In genomic region chr2:12456293-12457151, GRCh38 we compare ENCODE assay signal across 1 cellular context.
TF ChIP-seq lines count a peak whose summit lies in the region.

No MANE protein-coding gene starts in this region.

TF ChIP-seq in K562, 482 proteins besides CTCF, POLR2A, EP300 and RAD21 (continued from another document and continues in another):
- TF ChIP-seq TAF15 (IDR thresholded peaks at IDR 0.05; ENCODE audit: low read depth, low read length) (no peak), TSHZ1 (CRISPR knock-in tag; IDR thresholded peaks at IDR 0.05) (no peak), ZBTB5 (IDR thresholded peaks at IDR 0.05) (no peak), KAT7 (CRISPR knock-in tag; IDR thresholded peaks at IDR 0.05; ENCODE audit: borderline replicate concordance) (no peak), ZNF740 (CRISPR knock-in tag; IDR thresholded peaks at IDR 0.05) (no peak), ZNF740 (tag; IDR thresholded peaks at IDR 0.05) (no peak), RFX7 (CRISPR knock-in tag; IDR thresholded peaks at IDR 0.05) (no peak), ASH1L (IDR thresholded peaks at IDR 0.05; ENCODE audit: borderline replicate concordance, low read depth, partially characterized antibody) (no peak), TCFL5 (CRISPR knock-in tag; conservative IDR thresholded peaks at IDR 0.05) (no peak), ZBTB43 (CRISPR knock-in tag; IDR thresholded peaks at IDR 0.05) (no peak), E2F6 (IDR thresholded peaks at IDR 0.05; ENCODE audit: borderline replicate concordance in 1 of 2, extremely low read depth in 1 of 2, insufficient read depth in 1 of 2, insufficient read length in 1 of 2, low read depth in 1 of 2, low read length in 1 of 2, poor library complexity in 1 of 2, severe bottlenecking in 1 of 2) (no peak), TRIM24 (IDR thresholded peaks at IDR 0.05) (peak; percentile 98), RBM15 (IDR thresholded peaks at IDR 0.05; ENCODE audit: insufficient read depth, low read length) (no peak), ZNF75A (CRISPR knock-in tag; IDR thresholded peaks at IDR 0.05) (no peak), DACH1 (IDR thresholded peaks at IDR 0.05; ENCODE audit: partially characterized antibody) (peak; percentile 88), ZNF408 (CRISPR knock-in tag; IDR thresholded peaks at IDR 0.05; ENCODE audit: low read depth) (no peak), IFI16 (CRISPR knock-in tag; IDR thresholded peaks at IDR 0.05) (no peak), HLTF (IDR thresholded peaks at IDR 0.05) (no peak), C11orf30 (IDR thresholded peaks at IDR 0.05; ENCODE audit: low read depth) (no peak), NCOA4 (IDR thresholded peaks at IDR 0.05; ENCODE audit: partially characterized antibody) (no peak), PRMT5 (CRISPR knock-in tag; IDR thresholded peaks at IDR 0.05) (no peak), KDM5B (IDR thresholded peaks at IDR 0.05; ENCODE audit: insufficient replicate concordance, low read depth, low read length) (no peak), HNRNPLL (IDR thresholded peaks at IDR 0.05; ENCODE audit: low read depth, low read length, poor library complexity, severe bottlenecking) (no peak), ZNF274 (IDR thresholded peaks at IDR 0.05; ENCODE audit: borderline replicate concordance, low read depth, low read length) (no peak), ZNF695 (CRISPR knock-in tag; IDR thresholded peaks at IDR 0.05) (no peak), ETS1 (conservative IDR thresholded peaks at IDR 0.05; ENCODE audit: control insufficient read depth, low read depth, low read length) (no peak), CXXC5 (CRISPR knock-in tag; IDR thresholded peaks at IDR 0.05) (no peak), SIX5 (IDR thresholded peaks at IDR 0.05; ENCODE audit: borderline replicate concordance in 1 of 2, insufficient read depth in 1 of 2, low read depth in 1 of 2, low read length in 2 of 2) (no peak), TAF9B (IDR thresholded peaks at IDR 0.05; ENCODE audit: partially characterized antibody) (no peak), ZBTB26 (CRISPR knock-in tag; IDR thresholded peaks at IDR 0.05) (no peak), FIP1L1 (IDR thresholded peaks at IDR 0.05; ENCODE audit: low read depth, low read length, poor library complexity, severe bottlenecking) (no peak), JUN (IDR thresholded peaks at IDR 0.05; ENCODE audit: borderline replicate concordance, low read depth, low read length) (no peak), JUN (CRISPR knock-in tag; IDR thresholded peaks at IDR 0.05; ENCODE audit: borderline replicate concordance) (no peak), FOXJ2 (tag; IDR thresholded peaks at IDR 0.05) (peak; percentile 62), ZNF444 (CRISPR knock-in tag; IDR thresholded peaks at IDR 0.05) (no peak), ZNF146 (CRISPR knock-in tag; IDR thresholded peaks at IDR 0.05; ENCODE audit: unreplicated experiment) (no peak), PYGO2 (tag; IDR thresholded peaks at IDR 0.05) (no peak), ZNF592 (IDR thresholded peaks at IDR 0.05) (peak; percentile 75), BRF2 (IDR thresholded peaks at IDR 0.05; ENCODE audit: borderline replicate concordance, insufficient read depth, insufficient read length) (no peak), ZFP1 (CRISPR knock-in tag; IDR thresholded peaks at IDR 0.05) (no peak), MYNN (IDR thresholded peaks at IDR 0.05) (peak; percentile 30; the same call in 1 of the 2 replicates), MYNN (CRISPR knock-in tag; IDR thresholded peaks at IDR 0.05) (no peak), SMAD4 (CRISPR knock-in tag; conservative IDR thresholded peaks at IDR 0.05) (peak; percentile 57), ZNF324 (CRISPR knock-in tag; IDR thresholded peaks at IDR 0.05) (no peak), ZNF707 (CRISPR knock-in tag; conservative IDR thresholded peaks at IDR 0.05) (no peak), ARID3B (CRISPR knock-in tag; IDR thresholded peaks at IDR 0.05; ENCODE audit: borderline replicate concordance) (no peak)
